In genomic region chr11:68146010-68146540, GRCh38 we compare ENCODE assay signal across 1 cellular context.
TF ChIP-seq lines count a peak whose summit lies in the region.

No MANE protein-coding gene starts in this region.

TF ChIP-seq in HepG2, 621 proteins besides CTCF, POLR2A, EP300 and RAD21 (continued from another document and continues in another):
- no peak for TF ChIP-seq PRDM10 (CRISPR knock-in tag; IDR thresholded peaks at IDR 0.05; ENCODE audit: low read depth)
- no peak; the same call in 1 of the 2 replicates for TF ChIP-seq SMAD9 (CRISPR knock-in tag; IDR thresholded peaks at IDR 0.05)
- TF ChIP-seq ZNF234 (CRISPR knock-in tag; conservative IDR thresholded peaks at IDR 0.05), result no peak
- TF ChIP-seq ISL2 (CRISPR knock-in tag; IDR thresholded peaks at IDR 0.05), result no peak
- no peak for TF ChIP-seq ZBTB4 (CRISPR knock-in tag; IDR thresholded peaks at IDR 0.05; ENCODE audit: borderline replicate concordance)
- no peak for TF ChIP-seq ATAD3A (CRISPR knock-in tag; IDR thresholded peaks at IDR 0.05)
- TF ChIP-seq ZBTB44 (CRISPR knock-in tag; IDR thresholded peaks at IDR 0.05), result no peak
- TF ChIP-seq RELA (CRISPR knock-in tag; IDR thresholded peaks at IDR 0.05), result no peak
- TF ChIP-seq ZNF350 (CRISPR knock-in tag; IDR thresholded peaks at IDR 0.05; ENCODE audit: borderline replicate concordance, low read depth), result no peak
- TF ChIP-seq MLXIP (CRISPR knock-in tag; IDR thresholded peaks at IDR 0.05; ENCODE audit: borderline replicate concordance), result no peak
- TF ChIP-seq KMT2B (CRISPR knock-in tag; IDR thresholded peaks at IDR 0.05), result no peak
- TF ChIP-seq KLF6 (CRISPR knock-in tag; IDR thresholded peaks at IDR 0.05), result no peak
- TF ChIP-seq ZNF547 (CRISPR knock-in tag; IDR thresholded peaks at IDR 0.05), result no peak
- TF ChIP-seq ZNF816 (CRISPR knock-in tag; IDR thresholded peaks at IDR 0.05; ENCODE audit: borderline replicate concordance), result no peak
- no peak for TF ChIP-seq ZNF276 (CRISPR knock-in tag; IDR thresholded peaks at IDR 0.05; ENCODE audit: low read depth)
- no peak for TF ChIP-seq ZNF558 (CRISPR knock-in tag; IDR thresholded peaks at IDR 0.05; ENCODE audit: borderline replicate concordance)
- no peak for TF ChIP-seq CBFB (CRISPR knock-in tag; IDR thresholded peaks at IDR 0.05)
- no peak for TF ChIP-seq ZNF264 (CRISPR knock-in tag; IDR thresholded peaks at IDR 0.05)
- no peak for TF ChIP-seq SP4 (CRISPR knock-in tag; IDR thresholded peaks at IDR 0.05)
- TF ChIP-seq FOSL2 (CRISPR knock-in tag; IDR thresholded peaks at IDR 0.05), result no peak
- no peak for TF ChIP-seq MLX (CRISPR knock-in tag; IDR thresholded peaks at IDR 0.05)
- no peak for TF ChIP-seq ZNF496 (CRISPR knock-in tag; IDR thresholded peaks at IDR 0.05; ENCODE audit: insufficient replicate concordance)
- no peak for TF ChIP-seq ARID4A (CRISPR knock-in tag; IDR thresholded peaks at IDR 0.05; ENCODE audit: borderline replicate concordance)
- no peak for TF ChIP-seq ZNF18 (CRISPR knock-in tag; IDR thresholded peaks at IDR 0.05; ENCODE audit: insufficient replicate concordance)
- 0 out of 2 replicates have a peak, but pooled peaks have one; percentile 10 for TF ChIP-seq NR2F2 (IDR thresholded peaks at IDR 0.05; ENCODE audit: borderline replicate concordance, low read depth)
- no peak for TF ChIP-seq ZNF20 (CRISPR knock-in tag; IDR thresholded peaks at IDR 0.05)
- no peak for TF ChIP-seq ZNF879 (CRISPR knock-in tag; IDR thresholded peaks at IDR 0.05)
- TF ChIP-seq ZMYM4 (CRISPR knock-in tag; IDR thresholded peaks at IDR 0.05), result no peak
- TF ChIP-seq TMF1 (CRISPR knock-in tag; IDR thresholded peaks at IDR 0.05; ENCODE audit: low read depth), result no peak
- TF ChIP-seq BRCA1 (CRISPR knock-in tag; IDR thresholded peaks at IDR 0.05), result no peak
- no peak for TF ChIP-seq PREB (CRISPR knock-in tag; IDR thresholded peaks at IDR 0.05)
- TF ChIP-seq ZNF691 (CRISPR knock-in tag; IDR thresholded peaks at IDR 0.05; ENCODE audit: borderline replicate concordance, low read depth), result no peak
- TF ChIP-seq ZNF33B (CRISPR knock-in tag; IDR thresholded peaks at IDR 0.05), result no peak
- no peak for TF ChIP-seq ZFY (CRISPR knock-in tag; IDR thresholded peaks at IDR 0.05)
